9 cellular contexts compared by ENCODE assay signal in the genomic region with DNA sequence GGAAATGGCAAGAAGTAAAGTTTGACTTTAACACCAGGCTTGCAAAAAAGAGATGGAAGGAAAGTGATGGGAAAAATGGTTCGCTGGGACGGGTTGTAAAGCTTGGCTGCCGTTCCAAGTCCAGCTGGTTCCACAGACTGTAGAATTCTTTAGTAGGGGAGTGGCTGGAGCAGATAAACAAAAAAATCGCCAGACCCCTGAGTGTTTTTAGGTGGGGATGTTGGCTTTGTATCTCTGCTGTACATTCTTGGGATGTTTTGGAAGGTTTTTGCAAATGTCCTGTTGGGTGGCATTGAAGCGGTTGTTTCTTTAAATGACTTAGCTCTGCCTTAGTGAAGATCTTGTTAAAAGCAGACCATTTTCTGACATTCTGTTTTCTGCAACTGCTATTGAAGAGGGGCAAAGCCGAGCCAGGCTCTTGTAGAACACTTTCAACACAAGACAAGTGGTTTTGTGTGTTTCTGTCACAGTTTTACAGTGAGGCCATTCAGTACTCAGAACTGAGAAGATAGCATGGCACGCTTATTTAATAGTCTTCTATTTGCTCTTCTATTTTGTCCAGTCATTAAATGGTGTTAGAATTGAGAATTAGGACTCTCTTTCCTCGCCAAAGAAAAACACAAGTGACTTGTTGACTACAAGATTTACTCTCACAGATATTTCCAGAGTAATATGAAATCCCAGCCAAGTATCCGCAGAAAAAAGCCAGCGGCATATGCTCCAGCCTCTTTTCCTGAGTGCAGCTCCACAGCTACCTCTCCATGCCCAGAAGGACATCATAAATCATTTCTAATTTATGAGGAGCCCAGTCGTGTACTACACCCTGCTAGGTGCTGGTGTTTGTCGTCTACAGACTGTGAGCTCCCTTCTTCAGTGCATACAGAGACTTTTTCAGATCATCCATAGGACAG.
A peak's percentile ranks its signal among the peaks of the same experiment; 100 is the strongest.
DNase-seq lines count a peak whose midpoint lies in the region; ATAC-seq and TF ChIP-seq lines count a peak whose summit lies in the region.
"Had no signal": no experiment of that assay in that cellular context is flagged by ENCODE, and none has a peak within 500 bp of the region (broad histone marks: within the 10 kb centered on the region; RNA-seq: fewer than 3 reads in every experiment).

No MANE protein-coding gene starts in this region.

- TF ChIP-seq CTCF in MCF 10A (IDR thresholded peaks at IDR 0.05; ENCODE audit: unreplicated experiment) (no peak), mammary epithelial cell (conservative IDR thresholded peaks at IDR 0.05 in 1 of 2, IDR thresholded peaks at IDR 0.05 in 1 of 2; ENCODE audit: extremely low read depth in 1 of 2, insufficient read depth in 1 of 2, low read depth in 1 of 2, low read length in 2 of 2) (no peak)

- H2AFZ ChIP-seq in mammary epithelial cell (ENCODE audit: low read depth, low read length) = no peak overlapping the region

- WGBS in mammary epithelial cell (ENCODE audit: low coverage, missing lambda C conversion rate) = 85% methylated on average over 12 of the region's 12 CpGs

- H3K36me3 ChIP-seq in mammary epithelial cell (ENCODE audit: insufficient read depth, low read length) (no peaks in the 10 kb centered on the region), muscle layer of duodenum (ENCODE audit: control insufficient read depth in 1 of 2, insufficient read depth in 2 of 2, low read length in 2 of 2) (no peaks in the 10 kb centered on the region)

- no peaks in the 10 kb centered on the region for H3K79me2 ChIP-seq in mammary epithelial cell (ENCODE audit: insufficient read depth, low read length)

- H3K27ac ChIP-seq in mammary epithelial cell (ENCODE audit: insufficient read depth, low read depth, low read length) (no peak overlapping the region), muscle layer of duodenum (ENCODE audit: low read length) (peak overlapping the region; percentile 65)

- POLR2A ChIA-PET in MCF 10A (lab: Yijun Ruan, JAX) = interaction anchor here (0.7 kb wide), 1 partner anchor 34 kb away, joined by 4 read pairs; no protein-coding TSS in a partner anchor
- POLR2A ChIA-PET in activated CD4-positive, alpha-beta memory T cell treated with anti-CD3 and anti-CD28 coated beads, Interleukin-2, amount 10 ng/mL, durations not matched to agents 7 days and 5 days (lab: Charles Lee) = no interaction called here

- intact Hi-C loops in MCF 10A (cut with micrococcal nuclease) = no loop called here
- intact Hi-C loops in mammary epithelial cell (cut with micrococcal nuclease) = no loop called here
- intact Hi-C loops in posterior cingulate gyrus (cut with DNase I) = no loop called here

- in situ Hi-C loops in mammary epithelial cell (cut with MboI; ENCODE audit: low sequenced_read_pairs in 2 of 2) = no loop called here

- no peaks in the 10 kb centered on the region for H3K4me1 Mint-ChIP-seq in MCF 10A (ENCODE audit: insufficient read depth, unreplicated experiment)
- peaks cover 4% of the 10 kb centered on the region for H3K4me1 Mint-ChIP-seq in activated CD4-positive, alpha-beta memory T cell treated with anti-CD3 and anti-CD28 coated beads, Interleukin-2, amount 10 ng/mL, durations not matched to agents 7 days and 5 days

- no peak overlapping the region for H3K4me3 Mint-ChIP-seq in MCF 10A (ENCODE audit: unreplicated experiment)
- no peak overlapping the region for H3K4me3 Mint-ChIP-seq in activated CD4-positive, alpha-beta memory T cell treated with anti-CD3 and anti-CD28 coated beads, Interleukin-2, amount 10 ng/mL, durations not matched to agents 7 days and 5 days

- no peaks in the 10 kb centered on the region for H3K9me3 Mint-ChIP-seq in MCF 10A (ENCODE audit: unreplicated experiment)
- no peaks in the 10 kb centered on the region for H3K9me3 Mint-ChIP-seq in activated CD4-positive, alpha-beta memory T cell treated with anti-CD3 and anti-CD28 coated beads, Interleukin-2, amount 10 ng/mL, durations not matched to agents 7 days and 5 days

- no TSS peak for BruUV-seq in MCF 10A (replicated peaks; lab: Mats Ljungman, UMichigan)
- no TSS peak for BruUV-seq in mammary epithelial cell (replicated peaks; lab: Mats Ljungman, UMichigan)

- H3K4me1 ChIP-seq in mammary epithelial cell (ENCODE audit: insufficient read depth, low read length) = no peaks in the 10 kb centered on the region
- peaks cover 32% of the 10 kb centered on the region in 2 donors for H3K4me1 ChIP-seq in muscle layer of duodenum (ENCODE audit: control insufficient read depth in 1 of 2, insufficient read depth in 2 of 2, low read length in 2 of 2)

- no peak for DNase-seq in MCF 10A (ENCODE audit: unreplicated experiment)
- DNase-seq in mammary epithelial cell = no peak
- DNase-seq in epidermal melanocyte (ENCODE audit: insufficient read length, low spot score) = peak; percentile 23
- DNase-seq in activated CD4-positive, alpha-beta memory T cell treated with anti-CD3 and anti-CD28 coated beads, Interleukin-2, amount 10 ng/mL, durations not matched to agents 7 days and 5 days = no peak
- no peak for DNase-seq in stimulated activated naive CD4-positive, alpha-beta T cell treated with Interleukin-2 at 50 U/mL for 16 hours (lab: John Stamatoyannopoulos, UW)
- no peak for DNase-seq in posterior cingulate gyrus
- DNase-seq: SIG-M5 had no signal

- H3K27me3 Mint-ChIP-seq in MCF 10A (ENCODE audit: insufficient read depth, unreplicated experiment) = no peaks in the 10 kb centered on the region
- no peaks in the 10 kb centered on the region for H3K27me3 Mint-ChIP-seq in activated CD4-positive, alpha-beta memory T cell treated with anti-CD3 and anti-CD28 coated beads, Interleukin-2, amount 10 ng/mL, durations not matched to agents 7 days and 5 days

- no peak for ATAC-seq in HG03039 (IDR thresholded peaks at IDR 0.05; ENCODE audit: unreplicated experiment)

- H3K27me3 ChIP-seq in mammary epithelial cell (ENCODE audit: insufficient read depth, low read length) (no peaks in the 10 kb centered on the region), muscle layer of duodenum (ENCODE audit: low read depth, low read length) (no peaks in the 10 kb centered on the region)

- H3K4me2 ChIP-seq in mammary epithelial cell (ENCODE audit: insufficient read depth, low read depth, low read length) = no peak overlapping the region

- no peaks in the 10 kb centered on the region for H3K9me3 ChIP-seq in mammary epithelial cell (replicated peaks; ENCODE audit: insufficient read depth, low read length)
- no peaks in the 10 kb centered on the region for H3K9me3 ChIP-seq in muscle layer of duodenum (ENCODE audit: control insufficient read depth in 1 of 2, low read length in 2 of 2)

- H3K4me3 ChIP-seq in mammary epithelial cell (replicated peaks in 1 of 3; ENCODE audit: insufficient read depth in 1 of 3, low read depth in 2 of 3, low read length in 3 of 3) = no peak overlapping the region
- peak overlapping the region; percentile 16 to 45 for H3K4me3 ChIP-seq in muscle layer of duodenum (ENCODE audit: low read depth in 1 of 2, low read length in 2 of 2)

- H3K36me3 Mint-ChIP-seq in MCF 10A (ENCODE audit: insufficient read depth, unreplicated experiment) = peaks cover 15% of the 10 kb centered on the region
- peaks cover 3% of the 10 kb centered on the region for H3K36me3 Mint-ChIP-seq in activated CD4-positive, alpha-beta memory T cell treated with anti-CD3 and anti-CD28 coated beads, Interleukin-2, amount 10 ng/mL, durations not matched to agents 7 days and 5 days (ENCODE audit: low read depth)

- H3K9ac ChIP-seq in mammary epithelial cell (ENCODE audit: insufficient read depth, low read length) = no peak overlapping the region

- dilution Hi-C loops in mammary epithelial cell (cut with HindIII; ENCODE audit: low sequenced_read_pairs) = no loop called here

- H3K27ac Mint-ChIP-seq in MCF 10A (ENCODE audit: low read depth, unreplicated experiment) = peak overlapping the region; percentile 37
- no peak overlapping the region for H3K27ac Mint-ChIP-seq in activated CD4-positive, alpha-beta memory T cell treated with anti-CD3 and anti-CD28 coated beads, Interleukin-2, amount 10 ng/mL, durations not matched to agents 7 days and 5 days

- no peaks in the 10 kb centered on the region for H4K20me1 ChIP-seq in mammary epithelial cell (ENCODE audit: insufficient read depth, low read length)

- CTCF ChIA-PET in MCF 10A (lab: Yijun Ruan, JAX) (interaction anchor here (0.6 kb wide), 1 partner anchor 16 kb away, joined by 3 read pairs; no protein-coding TSS in a partner anchor), mammary epithelial cell (lab: Charles Lee; ENCODE audit: low non-redundant PET) (no interaction called here)
- CTCF ChIA-PET in activated CD4-positive, alpha-beta memory T cell treated with anti-CD3 and anti-CD28 coated beads, Interleukin-2, amount 10 ng/mL, durations not matched to agents 7 days and 5 days (lab: Charles Lee) = interaction anchor here (0.6 kb wide), 1 partner anchor 214 kb away, joined by 5 read pairs; no protein-coding TSS in a partner anchor

Comparison
In these comparisons a context has a peak if more than half of its experiments do, and no peak if none do; other contexts are left out.
1. H3K4me3 ChIP-seq: peak in muscle layer of duodenum (2 of 2); none in mammary epithelial cell (0 of 3).